Comparison of ENCODE assay signal across 12 cellular contexts in genomic region chr22:35337932-35338331, GRCh38. TPM values are rescaled to one million over a fixed set of nuclear protein-coding genes. Genes with fewer than 3 reads are reported as not detected.
DNase-seq lines count a peak whose midpoint lies in the region; ATAC-seq and TF ChIP-seq lines count a peak whose summit lies in the region.
"Had no signal": no experiment of that assay in that cellular context is flagged by ENCODE, and none has a peak within 500 bp of the region (broad histone marks: within the 10 kb centered on the region; RNA-seq: fewer than 3 reads in every experiment).

No MANE protein-coding gene starts in this region.

- POLR2A ChIA-PET in CD8-positive, alpha-beta T cell (lab: Charles Lee): no interaction called here
- POLR2A ChIA-PET in T-cell (lab: Charles Lee): no interaction called here

- peaks cover 24% of the 10 kb centered on the region for H3K36me3 ChIP-seq in CD8-positive, alpha-beta T cell (ENCODE audit: insufficient read depth, low read length)

- H3K9me3 ChIP-seq in CD8-positive, alpha-beta T cell (ENCODE audit: low read length): no peaks in the 10 kb centered on the region

- no peak overlapping the region for H3K4me3 Mint-ChIP-seq in CD8-positive, alpha-beta T cell
- no peak overlapping the region for H3K4me3 Mint-ChIP-seq in T-cell
- H3K4me3 Mint-ChIP-seq: activated naive CD4-positive, alpha-beta T cell treated with anti-CD3 and anti-CD28 coated beads, Interleukin-2, amount 50 U/mL, for 24 hours had no signal

- DNase-seq in CD8-positive, alpha-beta T cell: peak in 1 of 7 experiments; percentile 48
- DNase-seq in T-cell (no peak), kidney tubule cell (ENCODE audit: low spot score) (peak; percentile 17), UCSD-AML1 (lab: John Stamatoyannopoulos, UW; ENCODE audit: unreplicated experiment) (no peak)
- DNase-seq in stimulated activated CD4-positive, alpha-beta T cell treated with anti-CD3 and anti-CD28 coated beads, Interleukin-2, amount 100 ng/mL, for 48 hours: no peak
- DNase-seq: activated CD4-positive, alpha-beta T cell treated with anti-CD3 and anti-CD28 coated beads for 48 hours; dorsolateral prefrontal cortex; stimulated activated CD4-positive, alpha-beta T cell treated with anti-CD3 and anti-CD28 coated beads, Interleukin-15, amount 100 ng/mL, for 24 hours had no signal

- H3K27me3 ChIP-seq in CD8-positive, alpha-beta T cell (ENCODE audit: insufficient read depth, low read length): no peaks in the 10 kb centered on the region
- H3K27me3 ChIP-seq: dorsolateral prefrontal cortex had no signal

- intact Hi-C loops in CD8-positive, alpha-beta T cell (cut with DNase I, micrococcal nuclease): loop anchor here in 1 of 2 experiments (5.0 kb wide), 1 partner anchor 36 kb away; no protein-coding TSS in a partner anchor

- H3K27ac Mint-ChIP-seq in CD8-positive, alpha-beta T cell: no peak overlapping the region
- peak overlapping the region in 1 of 2 donors; percentile 5 for H3K27ac Mint-ChIP-seq in T-cell
- H3K27ac Mint-ChIP-seq: activated naive CD4-positive, alpha-beta T cell treated with anti-CD3 and anti-CD28 coated beads, Interleukin-2, amount 50 U/mL, for 24 hours had no signal

- H3K27ac ChIP-seq in CD8-positive, alpha-beta T cell (ENCODE audit: low read depth, low read length): no peak overlapping the region
- H3K27ac ChIP-seq: dorsolateral prefrontal cortex had no signal

- no peaks in the 10 kb centered on the region for H3K4me1 ChIP-seq in CD8-positive, alpha-beta T cell (ENCODE audit: insufficient read depth, low read length)

- no peak overlapping the region for H3K4me3 ChIP-seq in CD8-positive, alpha-beta T cell (ENCODE audit: low read depth, low read length)
- no peak overlapping the region for H3K4me3 ChIP-seq in GM12875 (ENCODE audit: low read depth, low read length)
- H3K4me3 ChIP-seq: dorsolateral prefrontal cortex had no signal

- peaks cover 4% of the 10 kb centered on the region for H3K4me1 Mint-ChIP-seq in CD8-positive, alpha-beta T cell (ENCODE audit: low read depth)
- peaks cover 5 to 23% (median 16%) of the 10 kb centered on the region in 3 donors for H3K4me1 Mint-ChIP-seq in T-cell

- CTCF ChIA-PET in CD8-positive, alpha-beta T cell (lab: Charles Lee): interaction anchor here (0.9 to 1.0 kb wide), 2 partner anchors 13 to 188 kb away, joined by 3 read pairs; no protein-coding TSS in a partner anchor
- CTCF ChIA-PET in T-cell (lab: Charles Lee): interaction anchor here in 1 of 2 donors (0.5 kb wide), 1 partner anchor 63 kb away, joined by 3 read pairs; no protein-coding TSS in a partner anchor

- peak; percentile 65 for ATAC-seq in CD8-positive, alpha-beta T cell
- ATAC-seq in T-cell (replicated peaks in 1 of 4): peak in 3 of 4 experiments; percentile 28 to 33 (median 30)
- ATAC-seq in GM19395 (IDR thresholded peaks at IDR 0.05; ENCODE audit: unreplicated experiment): no peak
- no peak for ATAC-seq in HG02973 (IDR thresholded peaks at IDR 0.05; ENCODE audit: unreplicated experiment)

- H3K27me3 Mint-ChIP-seq in CD8-positive, alpha-beta T cell (ENCODE audit: low read depth): no peaks in the 10 kb centered on the region
- no peaks in the 10 kb centered on the region for H3K27me3 Mint-ChIP-seq in T-cell
- H3K27me3 Mint-ChIP-seq: activated naive CD4-positive, alpha-beta T cell treated with anti-CD3 and anti-CD28 coated beads, Interleukin-2, amount 50 U/mL, for 24 hours had no signal

- no peak for TF ChIP-seq CTCF in CD8-positive, alpha-beta T cell (IDR thresholded peaks at IDR 0.05)
- TF ChIP-seq CTCF in GM12875 (IDR thresholded peaks at IDR 0.05; ENCODE audit: borderline replicate concordance, insufficient read depth, low read depth, low read length): 0 out of 2 replicates have a peak, but pooled peaks have one; percentile 10

- H3K36me3 Mint-ChIP-seq in CD8-positive, alpha-beta T cell: peaks cover 57% of the 10 kb centered on the region
- peaks cover 34% of the 10 kb centered on the region for H3K36me3 Mint-ChIP-seq in T-cell

- H3K9me3 Mint-ChIP-seq in CD8-positive, alpha-beta T cell: no peaks in the 10 kb centered on the region
- no peaks in the 10 kb centered on the region for H3K9me3 Mint-ChIP-seq in T-cell
- H3K9me3 Mint-ChIP-seq: activated naive CD4-positive, alpha-beta T cell treated with anti-CD3 and anti-CD28 coated beads, Interleukin-2, amount 50 U/mL, for 24 hours had no signal

RNA-seq across cellular contexts. Expression of gene TOM1, which starts 38.2 kb away (rescaled TPM):
- total RNA-seq in CD8-positive, alpha-beta T cell: 100 to 1,000 TPM; 166 to 170 TPM
- 100 to 1,000 TPM in 2 of 5 donors, 10 to 100 TPM in 3; 55.9 to 152 (median 68.3) TPM for total RNA-seq in T-cell

RNA-seq across cellular contexts. Expression of gene HMOX1, which starts 43.0 kb away (rescaled TPM):
- under 1 TPM; 0.52 to 0.83 TPM for total RNA-seq in CD8-positive, alpha-beta T cell
- 1 to 10 TPM in 3 of 5 donors, under 1 TPM in 2; 0.40 to 2.4 (median 1.0) TPM for total RNA-seq in T-cell

Comparison
In these comparisons a context has a peak if more than half of its experiments do, and no peak if none do; other contexts are left out.
1. ATAC-seq: peak in CD8-positive, alpha-beta T cell (single experiment) and T-cell (3 of 4); none in GM19395 (single experiment) and HG02973 (single experiment).